1 cellular context compared by ENCODE assay signal in genomic region chr1:12175456-12175797, GRCh38.
TF ChIP-seq lines count a peak whose summit lies in the region.

No MANE protein-coding gene starts in this region.

TF ChIP-seq in GM23338, 12 proteins besides CTCF, POLR2A, EP300 and RAD21 (continued from another document):
- TF ChIP-seq, protein P1, sequence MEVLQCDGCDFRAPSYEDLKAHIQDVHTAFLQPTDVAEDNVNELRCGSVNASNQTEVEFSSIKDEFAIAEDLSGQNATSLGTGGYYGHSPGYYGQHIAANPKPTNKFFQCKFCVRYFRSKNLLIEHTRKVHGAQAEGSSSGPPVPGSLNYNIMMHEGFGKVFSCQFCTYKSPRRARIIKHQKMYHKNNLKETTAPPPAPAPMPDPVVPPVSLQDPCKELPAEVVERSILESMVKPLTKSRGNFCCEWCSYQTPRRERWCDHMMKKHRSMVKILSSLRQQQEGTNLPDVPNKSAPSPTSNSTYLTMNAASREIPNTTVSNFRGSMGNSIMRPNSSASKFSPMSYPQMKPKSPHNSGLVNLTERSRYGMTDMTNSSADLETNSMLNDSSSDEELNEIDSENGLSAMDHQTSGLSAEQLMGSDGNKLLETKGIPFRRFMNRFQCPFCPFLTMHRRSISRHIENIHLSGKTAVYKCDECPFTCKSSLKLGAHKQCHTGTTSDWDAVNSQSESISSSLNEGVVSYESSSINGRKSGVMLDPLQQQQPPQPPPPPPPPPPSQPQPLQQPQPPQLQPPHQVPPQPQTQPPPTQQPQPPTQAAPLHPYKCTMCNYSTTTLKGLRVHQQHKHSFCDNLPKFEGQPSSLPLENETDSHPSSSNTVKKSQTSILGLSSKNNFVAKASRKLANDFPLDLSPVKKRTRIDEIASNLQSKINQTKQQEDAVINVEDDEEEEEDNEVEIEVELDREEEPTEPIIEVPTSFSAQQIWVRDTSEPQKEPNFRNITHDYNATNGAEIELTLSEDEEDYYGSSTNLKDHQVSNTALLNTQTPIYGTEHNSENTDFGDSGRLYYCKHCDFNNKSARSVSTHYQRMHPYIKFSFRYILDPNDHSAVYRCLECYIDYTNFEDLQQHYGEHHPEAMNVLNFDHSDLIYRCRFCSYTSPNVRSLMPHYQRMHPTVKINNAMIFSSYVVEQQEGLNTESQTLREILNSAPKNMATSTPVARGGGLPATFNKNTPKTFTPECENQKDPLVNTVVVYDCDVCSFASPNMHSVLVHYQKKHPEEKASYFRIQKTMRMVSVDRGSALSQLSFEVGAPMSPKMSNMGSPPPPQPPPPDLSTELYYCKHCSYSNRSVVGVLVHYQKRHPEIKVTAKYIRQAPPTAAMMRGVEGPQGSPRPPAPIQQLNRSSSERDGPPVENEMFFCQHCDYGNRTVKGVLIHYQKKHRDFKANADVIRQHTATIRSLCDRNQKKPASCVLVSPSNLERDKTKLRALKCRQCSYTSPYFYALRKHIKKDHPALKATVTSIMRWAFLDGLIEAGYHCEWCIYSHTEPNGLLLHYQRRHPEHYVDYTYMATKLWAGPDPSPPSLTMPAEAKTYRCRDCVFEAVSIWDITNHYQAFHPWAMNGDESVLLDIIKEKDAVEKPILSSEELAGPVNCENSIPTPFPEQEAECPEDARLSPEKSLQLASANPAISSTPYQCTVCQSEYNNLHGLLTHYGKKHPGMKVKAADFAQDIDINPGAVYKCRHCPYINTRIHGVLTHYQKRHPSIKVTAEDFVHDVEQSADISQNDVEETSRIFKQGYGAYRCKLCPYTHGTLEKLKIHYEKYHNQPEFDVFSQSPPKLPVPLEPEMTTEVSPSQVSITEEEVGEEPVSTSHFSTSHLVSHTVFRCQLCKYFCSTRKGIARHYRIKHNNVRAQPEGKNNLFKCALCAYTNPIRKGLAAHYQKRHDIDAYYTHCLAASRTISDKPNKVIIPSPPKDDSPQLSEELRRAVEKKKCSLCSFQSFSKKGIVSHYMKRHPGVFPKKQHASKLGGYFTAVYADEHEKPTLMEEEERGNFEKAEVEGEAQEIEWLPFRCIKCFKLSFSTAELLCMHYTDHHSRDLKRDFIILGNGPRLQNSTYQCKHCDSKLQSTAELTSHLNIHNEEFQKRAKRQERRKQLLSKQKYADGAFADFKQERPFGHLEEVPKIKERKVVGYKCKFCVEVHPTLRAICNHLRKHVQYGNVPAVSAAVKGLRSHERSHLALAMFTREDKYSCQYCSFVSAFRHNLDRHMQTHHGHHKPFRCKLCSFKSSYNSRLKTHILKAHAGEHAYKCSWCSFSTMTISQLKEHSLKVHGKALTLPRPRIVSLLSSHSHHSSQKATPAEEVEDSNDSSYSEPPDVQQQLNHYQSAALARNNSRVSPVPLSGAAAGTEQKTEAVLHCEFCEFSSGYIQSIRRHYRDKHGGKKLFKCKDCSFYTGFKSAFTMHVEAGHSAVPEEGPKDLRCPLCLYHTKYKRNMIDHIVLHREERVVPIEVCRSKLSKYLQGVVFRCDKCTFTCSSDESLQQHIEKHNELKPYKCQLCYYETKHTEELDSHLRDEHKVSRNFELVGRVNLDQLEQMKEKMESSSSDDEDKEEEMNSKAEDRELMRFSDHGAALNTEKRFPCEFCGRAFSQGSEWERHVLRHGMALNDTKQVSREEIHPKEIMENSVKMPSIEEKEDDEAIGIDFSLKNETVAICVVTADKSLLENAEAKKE (CRISPR knock-in tag; IDR thresholded peaks at IDR 0.05): no peak
- no peak for TF ChIP-seq ETS1 (IDR thresholded peaks at IDR 0.05)
- TF ChIP-seq STAT1 (IDR thresholded peaks at IDR 0.05; ENCODE audit: unreplicated experiment): no peak
- TF ChIP-seq REST (IDR thresholded peaks at IDR 0.05; ENCODE audit: unreplicated experiment): no peak
- TF ChIP-seq ZNF331 (CRISPR knock-in tag; IDR thresholded peaks at IDR 0.05; ENCODE audit: low read depth): no peak
